ENCODE assay signal across 1 cellular context in genomic region chr5:131209506-131210191, GRCh38.
TF ChIP-seq lines count a peak whose summit lies in the region.

No MANE protein-coding gene starts in this region.

TF ChIP-seq in GM12878, 131 proteins besides CTCF, POLR2A, EP300 and RAD21 (continued from another document):
- TF ChIP-seq PBX3 (IDR thresholded peaks at IDR 0.05; ENCODE audit: insufficient replicate concordance, low read depth, low read length) (peak; percentile 75), FOXK2 (IDR thresholded peaks at IDR 0.05) (no peak), POU2F2 (IDR thresholded peaks at IDR 0.05; ENCODE audit: borderline replicate concordance, low read depth, low read length) (peak; percentile 32), GATAD2B (conservative IDR thresholded peaks at IDR 0.05; ENCODE audit: low read depth) (0 out of 2 replicates have a peak, but pooled peaks have one; percentile 73), IKZF1 (conservative IDR thresholded peaks at IDR 0.05) (peak; percentile 94), MTA3 (IDR thresholded peaks at IDR 0.05; ENCODE audit: borderline replicate concordance, low read length) (no peak; the same call in 1 of the 2 replicates), EGR1 (IDR thresholded peaks at IDR 0.05; ENCODE audit: borderline replicate concordance in 1 of 2, low read depth in 2 of 2, low read length in 2 of 2) (0 out of 3 replicates have a peak, but pooled peaks of 1 of the 2 experiments have one; percentile 20), FOXM1 (IDR thresholded peaks at IDR 0.05; ENCODE audit: low read depth, low read length) (peak; percentile 91), HDGF (IDR thresholded peaks at IDR 0.05) (peak; percentile 55; the same call in 1 of the 2 replicates), CBX5 (IDR thresholded peaks at IDR 0.05; ENCODE audit: low read depth) (no peak), ZNF274 (IDR thresholded peaks at IDR 0.05; ENCODE audit: insufficient read depth, insufficient read length) (no peak), KLF5 (IDR thresholded peaks at IDR 0.05; ENCODE audit: partially characterized antibody) (peak; percentile 16), IRF4 (IDR thresholded peaks at IDR 0.05; ENCODE audit: low read depth, low read length) (no peak), CREM (IDR thresholded peaks at IDR 0.05; ENCODE audit: low read depth) (peak; percentile 58; the same call in 1 of the 2 replicates), YBX1 (IDR thresholded peaks at IDR 0.05) (no peak), SMARCA5 (IDR thresholded peaks at IDR 0.05) (peak; percentile 88), BACH1 (IDR thresholded peaks at IDR 0.05; ENCODE audit: borderline replicate concordance) (peak; percentile 83; the same call in 1 of the 2 replicates), RELB (IDR thresholded peaks at IDR 0.05; ENCODE audit: low read depth) (peak; percentile 96), STAT3 (IDR thresholded peaks at IDR 0.05; ENCODE audit: low read depth, low read length) (0 out of 2 replicates have a peak, but pooled peaks have one; percentile 37), MLLT1 (IDR thresholded peaks at IDR 0.05) (peak; percentile 93), RUNX3 (IDR thresholded peaks at IDR 0.05; ENCODE audit: low read length) (peak; percentile 97), RB1 (IDR thresholded peaks at IDR 0.05; ENCODE audit: borderline replicate concordance) (peak; percentile 83; the same call in 1 of the 2 replicates), ASH2L (IDR thresholded peaks at IDR 0.05; ENCODE audit: borderline replicate concordance, low read depth) (no peak), POLR2AphosphoS2 (IDR thresholded peaks at IDR 0.05; ENCODE audit: low read depth, low read length) (peak; percentile 75), NR2F1 (conservative IDR thresholded peaks at IDR 0.05) (no peak), POLR2AphosphoS5 (IDR thresholded peaks at IDR 0.05; ENCODE audit: low read length) (peak; percentile 90), PAX5 (IDR thresholded peaks at IDR 0.05; ENCODE audit: borderline replicate concordance, low read depth, low read length) (peak; percentile 85), MAX (IDR thresholded peaks at IDR 0.05; ENCODE audit: low read depth, low read length) (peak; percentile 33; the same call in 1 of the 2 replicates), NBN (IDR thresholded peaks at IDR 0.05) (peak; percentile 94), SMC3 (IDR thresholded peaks at IDR 0.05; ENCODE audit: borderline replicate concordance, low read length) (0 out of 2 replicates have a peak, but pooled peaks have one; percentile 1), CHD2 (IDR thresholded peaks at IDR 0.05; ENCODE audit: borderline replicate concordance, low read depth, low read length) (0 out of 2 replicates have a peak, but pooled peaks have one; percentile 29)
- TF ChIP-seq, protein P1, sequence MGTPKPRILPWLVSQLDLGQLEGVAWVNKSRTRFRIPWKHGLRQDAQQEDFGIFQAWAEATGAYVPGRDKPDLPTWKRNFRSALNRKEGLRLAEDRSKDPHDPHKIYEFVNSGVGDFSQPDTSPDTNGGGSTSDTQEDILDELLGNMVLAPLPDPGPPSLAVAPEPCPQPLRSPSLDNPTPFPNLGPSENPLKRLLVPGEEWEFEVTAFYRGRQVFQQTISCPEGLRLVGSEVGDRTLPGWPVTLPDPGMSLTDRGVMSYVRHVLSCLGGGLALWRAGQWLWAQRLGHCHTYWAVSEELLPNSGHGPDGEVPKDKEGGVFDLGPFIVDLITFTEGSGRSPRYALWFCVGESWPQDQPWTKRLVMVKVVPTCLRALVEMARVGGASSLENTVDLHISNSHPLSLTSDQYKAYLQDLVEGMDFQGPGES (IDR thresholded peaks at IDR 0.05): no peak
